Comparison of ENCODE assay signal across 40 cellular contexts in genomic region chr9:19840953-19841352, GRCh38. TPM values are rescaled to one million over a fixed set of nuclear protein-coding genes. Genes with fewer than 3 reads are reported as not detected.
"Had no signal": no experiment of that assay in that cellular context is flagged by ENCODE, and none has a peak within 500 bp of the region (broad histone marks: within the 10 kb centered on the region; RNA-seq: fewer than 3 reads in every experiment).

No MANE protein-coding gene starts in this region.

- DNase-seq: activated B cell treated with CpG ODN at 0.5 μM for 24 hours; activated CD4-positive, alpha-beta memory T cell treated with anti-CD3 and anti-CD28 coated beads for 36 hours; activated CD4-positive, alpha-beta T cell treated with anti-CD3 and anti-CD28 coated beads for 4 hours; activated CD4-positive, alpha-beta T cell treated with anti-CD3 and anti-CD28 coated beads, Interleukin-2, amount 10 ng/mL, durations not matched to agents 24 days and 14 days; activated CD4-positive, alpha-beta T cell treated with anti-CD3 and anti-CD28 coated beads, Interleukin-2, amount 50 U/mL, for 1 hour; activated CD4-positive, alpha-beta T cell treated with anti-CD3 and anti-CD28 coated beads, Interleukin-2, amount 50 U/mL, for 4 hours; activated CD4-positive, CD25-positive, alpha-beta regulatory T cell treated with anti-CD3 and anti-CD28 coated beads, Interleukin-2, amount 50 U/mL, for 72 hours; activated CD8-positive, alpha-beta memory T cell treated with anti-CD3 and anti-CD28 coated beads, Interleukin-2, amount 50 U/mL, for 4 hours; activated CD8-positive, alpha-beta T cell treated with anti-CD3 and anti-CD28 coated beads for 36 hours; activated effector memory CD4-positive, alpha-beta T cell treated with anti-CD3 and anti-CD28 coated beads, Interleukin-2, amount 50 U/mL, for 16 hours; activated gamma-delta T cell treated with Interleukin-2 at 50 U/mL for 16 hours; activated naive CD4-positive, alpha-beta T cell; activated naive CD4-positive, alpha-beta T cell treated with anti-CD3 and anti-CD28 coated beads for 36 hours; activated naive CD4-positive, alpha-beta T cell treated with anti-CD3 and anti-CD28 coated beads, Interleukin-2, amount 50 U/mL, for 16 hours; activated naive CD8-positive, alpha-beta T cell treated with anti-CD3 and anti-CD28 coated beads for 36 hours; activated T-cell treated with anti-CD3 and anti-CD28 coated beads for 4 hours; activated T-cell treated with anti-CD3 and anti-CD28 coated beads, Interleukin-2, amount 50 U/mL, for 1 hour; activated T-cell treated with anti-CD3 and anti-CD28 coated beads, Interleukin-2, amount 50 U/mL, for 4 hours; activated T-cell treated with anti-CD3 and anti-CD28 coated beads, Interleukin-2, amount 50 U/mL, for 72 hours; adrenal gland; amniotic stem cell; aorta; body of pancreas; brain microvascular endothelial cell; caudate nucleus; cerebellar nuclear complex; T-helper 17 cell; T-helper 9 cell had no signal

- H3K9me3 ChIP-seq: adrenal gland, body of pancreas had no signal

- FAIRE-seq: astrocyte, bronchial epithelial cell, TTC549 had no signal

- H3K36me3 ChIP-seq: adrenal gland, brain microvascular endothelial cell, cardiac muscle cell had no signal

- H3K4me3 ChIP-seq: adrenal gland, body of pancreas, cardiac muscle cell had no signal

- H3K27ac ChIP-seq: adrenal gland, body of pancreas, brain microvascular endothelial cell, cardiac muscle cell, VCaP had no signal

- H3K4me1 ChIP-seq: adrenal gland, body of pancreas had no signal

- ATAC-seq: activated CD8-positive, alpha-beta T cell treated with anti-CD3 and anti-CD28 coated beads for 36 hours; activated naive CD4-positive, alpha-beta T cell treated with anti-CD3 and anti-CD28 coated beads, Interleukin-2, amount 50 U/mL, for 72 hours; activated T-cell treated with anti-CD3 and anti-CD28 coated beads, Interleukin-2, amount 50 U/mL, for 4 hours; activated T-cell treated with anti-CD3 and anti-CD28 coated beads, Interleukin-2, amount 50 U/mL, for 72 hours; activated T-helper 17 cell treated with anti-CD3 and anti-CD28 coated beads, Interleukin-2, amount 50 U/mL, for 72 hours; body of pancreas; T-helper 17 cell had no signal

- H3K27me3 ChIP-seq: adrenal gland, body of pancreas, brain microvascular endothelial cell, cardiac muscle cell had no signal

RNA-seq across cellular contexts. Expression of gene SLC24A2, which starts 52.1 kb away (rescaled TPM):
- total RNA-seq: activated B cell treated with CpG ODN at 0.5 μM for 24 hours; activated CD4-positive, alpha-beta memory T cell treated with anti-CD3 and anti-CD28 coated beads for 36 hours; activated CD4-positive, alpha-beta T cell treated with anti-CD3 and anti-CD28 coated beads, Interleukin-2, amount 10 ng/mL, durations not matched to agents 24 days and 14 days; activated CD8-positive, alpha-beta memory T cell treated with anti-CD3 and anti-CD28 coated beads for 36 hours; activated CD8-positive, alpha-beta T cell treated with anti-CD3 and anti-CD28 coated beads for 36 hours; activated naive CD4-positive, alpha-beta T cell treated with anti-CD3 and anti-CD28 coated beads for 36 hours; activated naive CD8-positive, alpha-beta T cell treated with anti-CD3 and anti-CD28 coated beads for 36 hours; activated T-cell treated with anti-CD3 and anti-CD28 coated beads, Interleukin-2, amount 50 U/mL, for 4 hours; activated T-cell treated with anti-CD3 and anti-CD28 coated beads, Interleukin-2, amount 50 U/mL, for 72 hours; activated T-helper 1 cell treated with anti-CD3 and anti-CD28 coated beads, Interleukin-12 subunit alpha, Interleukin-12 subunit beta, Interleukin-2, Interleukin-4 antibody, amounts not matched to agents 30 ng/mL and 10 ng/mL and 1 ng/mL, durations not matched to agents 14 hours and 24 hours and 36 hours; aorta; bronchial epithelial cell; chondrocyte; T-helper 1 cell treated with Interleukin-12 subunit alpha and Interleukin-12 subunit beta and Interleukin-4 antibody, amounts not matched to agents 30 ng/mL and 1 ng/mL, for 36 hours; T-helper 17 cell; T-helper 2 cell treated with Interferon-gamma antibody and Interleukin-4, amounts not matched to agents 100 ng/mL and 5 ng/mL, for 36 hours had no signal
- polyA plus RNA-seq: aorta, cardiac muscle cell had no signal
